ENCODE assay signal across 9 cellular contexts in the genomic region with DNA sequence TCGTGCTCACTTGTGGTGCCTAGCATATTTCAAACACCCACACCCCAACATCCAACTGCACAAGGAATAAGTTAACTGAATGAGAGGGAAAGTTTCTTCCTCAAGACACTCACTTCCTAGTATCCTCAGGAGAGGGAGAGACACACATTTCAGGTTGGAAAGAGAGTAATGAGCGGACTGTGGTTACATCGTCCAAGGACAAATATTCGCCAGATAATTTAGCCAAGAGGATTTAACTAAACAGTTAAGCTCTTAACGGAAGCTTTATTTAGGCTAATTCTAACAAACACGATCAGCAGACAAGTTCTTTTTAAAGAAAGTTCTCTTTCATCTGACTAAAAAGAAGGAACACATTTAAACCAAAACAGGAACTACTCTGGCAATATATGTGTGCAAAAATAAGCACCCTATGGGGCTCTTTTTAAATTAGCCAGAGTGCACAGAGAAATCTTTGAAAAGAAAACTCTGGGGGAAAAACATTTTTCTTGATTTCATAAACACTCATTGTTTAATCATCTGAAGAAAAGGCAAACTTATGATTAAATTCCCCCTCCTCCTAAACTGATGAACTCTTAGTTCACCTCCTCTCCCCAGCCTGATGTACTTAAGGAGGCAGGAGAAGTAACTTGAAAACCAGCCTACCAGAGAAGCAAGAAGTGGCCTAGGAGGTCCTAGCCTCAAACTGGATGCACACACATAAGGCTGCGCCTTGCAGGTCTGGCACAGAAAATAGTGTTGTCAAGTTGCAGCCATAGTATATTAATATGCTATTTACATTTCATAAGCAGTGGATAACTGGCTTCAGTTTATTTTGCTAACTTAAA. TPM values are rescaled to one million over a fixed set of nuclear protein-coding genes. Genes with fewer than 3 reads are reported as not detected.
A peak's percentile ranks its signal among the peaks of the same experiment; 100 is the strongest.
DNase-seq lines count a peak whose midpoint lies in the region; ATAC-seq and TF ChIP-seq lines count a peak whose summit lies in the region.
"Had no signal": no experiment of that assay in that cellular context is flagged by ENCODE, and none has a peak within 500 bp of the region (broad histone marks: within the 10 kb centered on the region; RNA-seq: fewer than 3 reads in every experiment).

No MANE protein-coding gene starts in this region.

- H3K4me3 ChIP-seq in stomach, result no peak overlapping the region

- no peaks in the 10 kb centered on the region for H3K27me3 ChIP-seq in stomach

- H3K9me3 ChIP-seq in stomach, result no peaks in the 10 kb centered on the region

- no peak for TF ChIP-seq CTCF in stomach (IDR thresholded peaks at IDR 0.05)

- ATAC-seq in activated T-cell treated with anti-CD3 and anti-CD28 coated beads, Interleukin-2, amount 50 U/mL, for 72 hours (replicated peaks in 1 of 2), result peak; percentile 41 to 43
- peak; percentile 48 for ATAC-seq in HG03095 (IDR thresholded peaks at IDR 0.05; ENCODE audit: unreplicated experiment)
- peak; percentile 66 for ATAC-seq in activated naive CD8-positive, alpha-beta T cell treated with anti-CD3 and anti-CD28 coated beads, Interleukin-2, amount 50 U/mL, for 24 hours

- peaks cover 0 to 13% (median 6%) of the 10 kb centered on the region in 4 donors for H3K4me1 ChIP-seq in stomach

- H3K27ac Mint-ChIP-seq in activated T-cell treated with anti-CD3 and anti-CD28 coated beads, Interleukin-2, amount 50 U/mL, for 72 hours, result peak overlapping the region; percentile 77
- H3K27ac Mint-ChIP-seq in activated naive CD8-positive, alpha-beta T cell treated with anti-CD3 and anti-CD28 coated beads, Interleukin-2, amount 50 U/mL, for 24 hours, result peak overlapping the region; percentile 28

- H3K27me3 Mint-ChIP-seq in activated T-cell treated with anti-CD3 and anti-CD28 coated beads, Interleukin-2, amount 50 U/mL, for 72 hours (ENCODE audit: low read depth), result no peaks in the 10 kb centered on the region
- no peaks in the 10 kb centered on the region for H3K27me3 Mint-ChIP-seq in activated naive CD8-positive, alpha-beta T cell treated with anti-CD3 and anti-CD28 coated beads, Interleukin-2, amount 50 U/mL, for 24 hours

- no peaks in the 10 kb centered on the region for H3K9me3 Mint-ChIP-seq in activated T-cell treated with anti-CD3 and anti-CD28 coated beads, Interleukin-2, amount 50 U/mL, for 72 hours
- no peaks in the 10 kb centered on the region for H3K9me3 Mint-ChIP-seq in activated naive CD8-positive, alpha-beta T cell treated with anti-CD3 and anti-CD28 coated beads, Interleukin-2, amount 50 U/mL, for 24 hours

- H3K36me3 ChIP-seq in stomach, result no peaks in the 10 kb centered on the region

- intact Hi-C loops in stomach (cut with DNase I; ENCODE audit: low total_unique reads), result no loop called here

- DNase-seq in activated T-cell treated with anti-CD3 and anti-CD28 coated beads, Interleukin-2, amount 50 U/mL, for 72 hours, result no peak
- no peak for DNase-seq in activated T-cell treated with anti-CD3 and anti-CD28 coated beads, Interleukin-2, amount 50 U/mL, for 48 hours
- no peak for DNase-seq in activated naive CD8-positive, alpha-beta T cell treated with anti-CD3 and anti-CD28 coated beads, Interleukin-2, amount 50 U/mL, for 24 hours
- DNase-seq in stomach (no peak), NCI-H748 treated with DMSO at 0.1 percent for 48 hours (lab: John Stamatoyannopoulos, UW) (no peak), mesenteric fat pad (ENCODE audit: low spot score) (no peak), HK-2 (ENCODE audit: unreplicated experiment) (no peak)

- TF ChIP-seq EP300 in stomach (IDR thresholded peaks at IDR 0.05), result no peak

- no peak for TF ChIP-seq POLR2A in stomach (IDR thresholded peaks at IDR 0.05)

- H3K36me3 Mint-ChIP-seq in activated T-cell treated with anti-CD3 and anti-CD28 coated beads, Interleukin-2, amount 50 U/mL, for 72 hours (ENCODE audit: insufficient read depth in 2 of 2), result no peaks in the 10 kb centered on the region
- no peaks in the 10 kb centered on the region for H3K36me3 Mint-ChIP-seq in activated naive CD8-positive, alpha-beta T cell treated with anti-CD3 and anti-CD28 coated beads, Interleukin-2, amount 50 U/mL, for 24 hours (ENCODE audit: low read depth)

- peak overlapping the region; percentile 59 to 67 for H3K4me3 Mint-ChIP-seq in activated T-cell treated with anti-CD3 and anti-CD28 coated beads, Interleukin-2, amount 50 U/mL, for 72 hours
- H3K4me3 Mint-ChIP-seq in activated naive CD8-positive, alpha-beta T cell treated with anti-CD3 and anti-CD28 coated beads, Interleukin-2, amount 50 U/mL, for 24 hours, result peak overlapping the region; percentile 54

- peaks cover 68% of the 10 kb centered on the region for H3K4me1 Mint-ChIP-seq in activated T-cell treated with anti-CD3 and anti-CD28 coated beads, Interleukin-2, amount 50 U/mL, for 72 hours (ENCODE audit: low read depth)
- peaks cover 72% of the 10 kb centered on the region for H3K4me1 Mint-ChIP-seq in activated naive CD8-positive, alpha-beta T cell treated with anti-CD3 and anti-CD28 coated beads, Interleukin-2, amount 50 U/mL, for 24 hours

- WGBS in stomach, 5 donors, result 37 to 47% (median 42%) methylated on average over 7 of the region's 7 CpGs

- H3K27ac ChIP-seq in stomach, result peak overlapping the region in 3 of 5 donors; percentile 14 to 58 (median 33)
- H3K27ac ChIP-seq: C4-2B had no signal

RNA-seq across cellular contexts. Expression of gene BTG1, which starts 13.3 kb away (rescaled TPM):
- total RNA-seq in activated T-cell treated with anti-CD3 and anti-CD28 coated beads, Interleukin-2, amount 50 U/mL, for 72 hours, result 100 to 1,000 TPM; 258 to 337 TPM
- total RNA-seq in stomach (100 to 1,000 TPM in 1 of 5 donors, 10 to 100 TPM in 4; 20.5 to 108 (median 33.3) TPM), mesenteric fat pad (97.2 TPM)
- polyA plus RNA-seq in stomach, result 10 to 100 TPM; 39.7 to 47.5 (median 40.2) TPM
